Comparison of ENCODE assay signal across 11 cellular contexts in the genomic region with DNA sequence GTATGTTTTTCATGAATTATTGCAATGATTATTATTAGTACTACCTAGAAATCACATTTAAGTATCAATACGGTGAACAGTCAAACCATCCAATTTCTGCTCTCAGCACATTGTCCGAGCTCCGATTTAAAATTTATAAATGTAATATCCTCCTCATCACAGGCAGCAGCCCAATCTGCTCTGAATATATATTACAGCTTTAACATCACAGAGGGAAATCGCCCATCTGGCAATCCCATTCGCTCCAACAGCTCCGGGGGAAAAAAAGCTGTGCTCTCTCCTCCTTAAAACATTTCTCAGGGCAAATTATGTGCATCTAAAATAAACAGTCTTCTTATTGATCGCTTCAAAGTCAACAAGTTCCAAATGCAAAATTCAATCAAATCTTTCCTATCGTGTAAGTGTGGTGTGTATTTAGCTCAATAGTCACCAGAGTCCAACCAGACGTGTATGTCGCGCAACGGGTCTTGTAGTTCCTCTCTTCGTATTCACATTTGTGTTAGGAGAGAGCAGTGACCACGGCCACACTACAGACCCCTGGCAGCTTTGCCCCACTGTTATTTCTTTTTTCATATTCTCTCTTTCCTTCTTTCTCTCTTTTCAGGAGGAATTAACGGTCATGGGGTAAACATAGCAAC. TPM values are rescaled to one million over a fixed set of nuclear protein-coding genes. Genes with fewer than 3 reads are reported as not detected.
DNase-seq lines count a peak whose midpoint lies in the region; TF ChIP-seq lines count a peak whose summit lies in the region.
"Had no signal": no experiment of that assay in that cellular context is flagged by ENCODE, and none has a peak within 500 bp of the region (broad histone marks: within the 10 kb centered on the region; RNA-seq: fewer than 3 reads in every experiment).

No MANE protein-coding gene starts in this region.

- H3K9me3 ChIP-seq in liver (ENCODE audit: control insufficient read depth in 4 of 4, low read length in 3 of 4) (no peaks in the 10 kb centered on the region), testis (no peaks in the 10 kb centered on the region)
- H3K9me3 ChIP-seq: Peyer's patch had no signal

- H3K36me3 ChIP-seq in liver (ENCODE audit: control insufficient read depth in 4 of 4, insufficient read depth in 3 of 4, low read depth in 1 of 4, low read length in 3 of 4) (no peaks in the 10 kb centered on the region), testis (ENCODE audit: low read depth, missing control alignments) (no peaks in the 10 kb centered on the region)
- H3K36me3 ChIP-seq: Peyer's patch had no signal

- H3K27me3 ChIP-seq in liver (ENCODE audit: control insufficient read depth in 4 of 4, insufficient read depth in 4 of 4, low read length in 3 of 4) (no peaks in the 10 kb centered on the region), testis (no peaks in the 10 kb centered on the region)
- H3K27me3 ChIP-seq: Peyer's patch had no signal

- intact Hi-C loops in testis (cut with DNase I; ENCODE audit: low total_unique reads): no loop called here

- TF ChIP-seq CTCF in liver (IDR thresholded peaks at IDR 0.05; ENCODE audit: low read depth, low read length, missing input control) (no peak), testis (IDR thresholded peaks at IDR 0.05) (no peak)

- TF ChIP-seq RAD21 in liver (IDR thresholded peaks at IDR 0.05): no peak

- H3K4me1 ChIP-seq in liver (ENCODE audit: control insufficient read depth in 4 of 4, insufficient read depth in 4 of 4, low read length in 3 of 4) (peaks cover 0 to 21% (median 10%) of the 10 kb centered on the region in 4 donors), testis (no peaks in the 10 kb centered on the region)
- H3K4me1 ChIP-seq: Peyer's patch had no signal

- DNase-seq in NCI-H2227 treated with DMSO at 0.1 percent for 48 hours (lab: John Stamatoyannopoulos, UW): peak; percentile 74
- DNase-seq in testis: peak; percentile 51
- DNase-seq in NCI-H1930 (lab: John Stamatoyannopoulos, UW): no peak
- no peak for DNase-seq in T1000 (lab: John Stamatoyannopoulos, UW)
- no peak for DNase-seq in germinal center (ENCODE audit: low spot score)
- DNase-seq in HT-29 (ENCODE audit: low spot score): no peak
- DNase-seq: activated effector memory CD4-positive, alpha-beta T cell treated with anti-CD3 and anti-CD28 coated beads, Interleukin-2, amount 50 U/mL, for 16 hours; stimulated activated CD8-positive, alpha-beta memory T cell treated with anti-CD3 and anti-CD28 coated beads, Interleukin-4, amount 100 ng/mL, for 48 hours had no signal

- H3K4me3 ChIP-seq in liver (ENCODE audit: low read depth in 1 of 3, low read length in 3 of 3) (peak overlapping the region in 2 of 3 donors; percentile 56 to 75), testis (peak overlapping the region; percentile 72 to 73)

- peak overlapping the region; percentile 43 to 85 for H3K9ac ChIP-seq in liver (ENCODE audit: low read depth in 1 of 2, low read length in 2 of 2)

- H3K27ac ChIP-seq in cingulate gyrus (ENCODE audit: low read depth, low read length): peak overlapping the region; percentile 83
- peak overlapping the region; percentile 55 to 61 for H3K27ac ChIP-seq in liver (ENCODE audit: low read depth in 1 of 2, low read length in 2 of 2)
- H3K27ac ChIP-seq in testis: peak overlapping the region; percentile 69 to 93

- WGBS in liver: 28% methylated on average over 15 of the region's 15 CpGs
- 23 to 27% methylated on average over 15 of the region's 15 CpGs for WGBS in testis, 2 donors

- TF ChIP-seq POLR2A in testis (IDR thresholded peaks at IDR 0.05): no peak

TF ChIP-seq in liver, 16 proteins besides CTCF, POLR2A, EP300 and RAD21:
- TF ChIP-seq TAF1 (conservative IDR thresholded peaks at IDR 0.05) (peak; percentile 27), REST (IDR thresholded peaks at IDR 0.05) (no peak), HNF4A (conservative IDR thresholded peaks at IDR 0.05) (peak in 1 of 2 donors; percentile 16)

RNA-seq across cellular contexts. Expression of gene FIGN, which starts 2.4 kb away (rescaled TPM):
- 1 to 10 TPM; 4.9 to 5.4 TPM for total RNA-seq in liver
- 1 to 10 TPM; 1.1 to 7.8 TPM for polyA plus RNA-seq in liver
- total RNA-seq in testis: 1 to 10 TPM; 3.6 to 3.9 TPM
- 3.5 TPM for polyA plus RNA-seq in testis (ENCODE audit: insufficient read depth, low read depth, low replicate concordance)
- total RNA-seq in HT-29 (2014; rRNA removed; shearing (Covaris generic)): not detected in 2 replicates

Comparison
In these comparisons a context has a peak if more than half of its experiments do, and no peak if none do; other contexts are left out.
1. DNase-seq: peak in NCI-H2227 treated with DMSO at 0.1 percent for 48 hours (single experiment) and testis (single experiment); none in NCI-H1930 (0 of 2), T1000 (single experiment), germinal center (single experiment) and HT-29 (single experiment).
2. Peak in every context shown above with its lines, with median percentiles within 50 percentile points of each other: H3K27ac ChIP-seq.